Comparison of ENCODE assay signal across 28 cellular contexts in the genomic region with DNA sequence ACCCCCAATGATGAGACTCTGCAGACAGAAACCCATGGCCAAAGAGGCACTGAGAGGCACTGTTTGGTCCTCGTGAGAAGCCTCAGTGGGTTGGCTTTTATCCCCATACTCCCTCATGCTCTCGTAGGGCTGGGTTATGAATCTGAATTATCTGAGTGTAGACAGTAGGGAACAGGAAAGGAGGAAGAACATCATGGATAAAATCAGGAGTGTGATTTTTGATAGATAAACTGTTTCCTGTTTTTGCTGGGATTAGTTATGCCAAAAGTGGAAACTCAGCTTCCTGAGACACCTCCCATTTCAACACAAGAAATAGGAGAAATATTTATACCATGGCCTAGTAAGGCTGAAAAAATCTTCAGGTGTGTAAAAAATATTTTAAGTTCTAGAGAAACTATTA.
"Had no signal": no experiment of that assay in that cellular context is flagged by ENCODE, and none has a peak within 500 bp of the region (broad histone marks: within the 10 kb centered on the region; RNA-seq: fewer than 3 reads in every experiment).

No MANE protein-coding gene starts in this region.

- H3K4me1 ChIP-seq: ascending aorta, SJCRH30 had no signal

- H3K9me3 ChIP-seq: ascending aorta, SJCRH30, SK-N-SH had no signal

- H3K27me3 ChIP-seq: ascending aorta, cardiac muscle cell, SJCRH30 had no signal

- DNase-seq: activated CD4-positive, alpha-beta T cell treated with anti-CD3 and anti-CD28 coated beads, Interleukin-2, amount 10 ng/mL, durations not matched to agents 24 days and 14 days; activated CD4-positive, alpha-beta T cell treated with anti-CD3 and anti-CD28 coated beads, Interleukin-2, amount 50 U/mL, for 4 hours; activated CD8-positive, alpha-beta T cell treated with anti-CD3 and anti-CD28 coated beads, Interleukin-2, amount 10 ng/mL, durations not matched to agents 7 days and 5 days; activated gamma-delta T cell; activated naive CD4-positive, alpha-beta T cell treated with Interleukin-2 at 50 U/mL for 16 hours; activated naive CD8-positive, alpha-beta T cell treated with anti-CD3 and anti-CD28 coated beads, Interleukin-2, amount 10 ng/mL, durations not matched to agents 7 days and 5 days; activated T-cell treated with anti-CD3 and anti-CD28 coated beads, Interleukin-2, amount 50 U/mL, for 24 hours; amygdala; Karpas-422; NCI-H1105; NCI-H1417 treated with DMSO at 0.1 percent for 48 hours; NCI-H2081; NCI-H510A; NCI-H526; NCI-H748 treated with DMSO at 0.1 percent for 48 hours; NK-92 treated with Interleukin-12 subunit alpha and Interleukin-12 subunit beta, amount 100 ng/mL, for 24 hours; PC-9; SHP77; SJCRH30; SK-N-SH had no signal

- H3K4me3 Mint-ChIP-seq: activated CD4-positive, alpha-beta T cell treated with anti-CD3 and anti-CD28 coated beads, Interleukin-2, amount 10 ng/mL, durations not matched to agents 24 days and 14 days; activated CD8-positive, alpha-beta T cell treated with anti-CD3 and anti-CD28 coated beads, Interleukin-2, amount 10 ng/mL, durations not matched to agents 7 days and 5 days; activated naive CD4-positive, alpha-beta T cell treated with anti-CD3 and anti-CD28 coated beads, Interleukin-2, amount 50 U/mL, for 24 hours; activated naive CD8-positive, alpha-beta T cell treated with anti-CD3 and anti-CD28 coated beads, Interleukin-2, amount 10 ng/mL, durations not matched to agents 7 days and 5 days; activated T-cell treated with anti-CD3 and anti-CD28 coated beads, Interleukin-2, amount 50 U/mL, for 24 hours; central memory CD8-positive, alpha-beta T cell; T-helper 1 cell treated with Interleukin-12 subunit alpha and Interleukin-12 subunit beta and Interleukin-4 antibody, amounts not matched to agents 30 μg/mL and 1 μg/mL, for 36 hours; T-helper 2 cell treated with Interferon-gamma antibody and Interleukin-4, amounts not matched to agents 5 μg/mL and 100 μg/mL, for 36 hours had no signal

- H3K36me3 ChIP-seq: ascending aorta, cardiac muscle cell, SJCRH30 had no signal

- H3K4me3 ChIP-seq: ascending aorta, cardiac muscle cell, K562, PC-9, SJCRH30 had no signal

- H3K4me1 Mint-ChIP-seq: activated naive CD4-positive, alpha-beta T cell treated with anti-CD3 and anti-CD28 coated beads, Interleukin-2, amount 50 U/mL, for 24 hours had no signal

- H3K27ac ChIP-seq: ascending aorta, cardiac muscle cell, PC-9, SJCRH30 had no signal

- ATAC-seq: activated CD8-positive, alpha-beta T cell treated with anti-CD3 and anti-CD28 coated beads, Interleukin-2, amount 10 ng/mL, durations not matched to agents 7 days and 5 days; K562 had no signal

- H3K27ac Mint-ChIP-seq: activated CD4-positive, alpha-beta T cell treated with anti-CD3 and anti-CD28 coated beads, Interleukin-2, amount 10 ng/mL, durations not matched to agents 24 days and 14 days; activated CD8-positive, alpha-beta T cell treated with anti-CD3 and anti-CD28 coated beads, Interleukin-2, amount 10 ng/mL, durations not matched to agents 7 days and 5 days; activated naive CD4-positive, alpha-beta T cell treated with anti-CD3 and anti-CD28 coated beads, Interleukin-2, amount 50 U/mL, for 24 hours; activated naive CD8-positive, alpha-beta T cell treated with anti-CD3 and anti-CD28 coated beads, Interleukin-2, amount 10 ng/mL, durations not matched to agents 7 days and 5 days; activated T-cell treated with anti-CD3 and anti-CD28 coated beads, Interleukin-2, amount 50 U/mL, for 24 hours; activated T-helper 2 cell treated with anti-CD3 and anti-CD28 coated beads, Interferon-gamma antibody, Interleukin-2, Interleukin-4, amounts not matched to agents 10 μg/mL and 5 μg/mL and 100 μg/mL, durations not matched to agents 14 hours and 24 hours and 36 hours; T-helper 1 cell treated with Interleukin-12 subunit alpha and Interleukin-12 subunit beta and Interleukin-4 antibody, amounts not matched to agents 30 μg/mL and 1 μg/mL, for 36 hours; T-helper 2 cell treated with Interferon-gamma antibody and Interleukin-4, amounts not matched to agents 5 μg/mL and 100 μg/mL, for 36 hours had no signal

- H3K36me3 Mint-ChIP-seq: activated naive CD4-positive, alpha-beta T cell treated with anti-CD3 and anti-CD28 coated beads, Interleukin-2, amount 50 U/mL, for 24 hours; activated naive CD8-positive, alpha-beta T cell treated with anti-CD3 and anti-CD28 coated beads, Interleukin-2, amount 10 ng/mL, durations not matched to agents 7 days and 5 days had no signal

- H3K9me3 Mint-ChIP-seq: activated CD4-positive, alpha-beta T cell treated with anti-CD3 and anti-CD28 coated beads, Interleukin-2, amount 10 ng/mL, durations not matched to agents 24 days and 14 days; activated naive CD4-positive, alpha-beta T cell treated with anti-CD3 and anti-CD28 coated beads, Interleukin-2, amount 50 U/mL, for 24 hours; activated T-cell treated with anti-CD3 and anti-CD28 coated beads, Interleukin-2, amount 50 U/mL, for 24 hours; activated T-helper 2 cell treated with anti-CD3 and anti-CD28 coated beads, Interferon-gamma antibody, Interleukin-2, Interleukin-4, amounts not matched to agents 10 μg/mL and 5 μg/mL and 100 μg/mL, durations not matched to agents 14 hours and 24 hours and 36 hours; central memory CD8-positive, alpha-beta T cell; T-helper 1 cell treated with Interleukin-12 subunit alpha and Interleukin-12 subunit beta and Interleukin-4 antibody, amounts not matched to agents 30 μg/mL and 1 μg/mL, for 36 hours; T-helper 2 cell treated with Interferon-gamma antibody and Interleukin-4, amounts not matched to agents 5 μg/mL and 100 μg/mL, for 36 hours had no signal
